In the genomic region with DNA sequence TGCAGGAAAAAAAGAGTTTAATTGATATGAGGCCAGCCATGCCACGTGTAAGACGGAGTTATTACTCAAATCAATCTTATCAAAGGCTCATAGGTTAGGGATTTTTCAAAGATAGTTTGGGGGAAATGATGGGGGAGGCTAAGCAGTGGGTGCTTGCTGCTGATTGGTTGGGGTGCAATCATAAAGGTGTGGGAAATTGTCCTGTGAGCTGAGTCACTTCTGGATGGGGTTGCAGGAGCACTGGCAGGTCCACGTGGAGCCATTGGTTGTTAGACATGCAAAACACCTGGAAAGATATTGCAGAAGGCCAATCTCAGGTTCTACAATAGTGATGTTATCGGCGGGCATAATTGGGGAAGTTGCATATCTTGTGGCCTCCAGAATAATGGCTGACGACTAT, we compare ENCODE assay signal across 29 cellular contexts.
"Had no signal": no experiment of that assay in that cellular context is flagged by ENCODE, and none has a peak within 500 bp of the region (broad histone marks: within the 10 kb centered on the region; RNA-seq: fewer than 3 reads in every experiment).

No MANE protein-coding gene starts in this region.

- H3K4me1 ChIP-seq: left lung, lower lobe of right lung, parathyroid adenoma, right atrium auricular region, right lobe of liver, stomach, testis, upper lobe of left lung had no signal

- H3K27ac ChIP-seq: left lung, lower lobe of right lung, neural progenitor cell, neutrophil, parathyroid adenoma, right atrium auricular region, right lobe of liver, stomach, testis, thyroid gland, transverse colon, upper lobe of left lung had no signal

- DNase-seq: hypothalamus; immature natural killer cell; kidney; left colon; left lung; lower lobe of right lung; mammary epithelial cell; mesenchymal stem cell; naive B cell; natural killer cell; nephron progenitor cell; occipital lobe; right lobe of liver; stimulated activated CD4-positive, alpha-beta T cell treated with anti-CD3 and anti-CD28 coated beads, Interleukin-12 subunit alpha, Interleukin-12 subunit beta, amount 100 ng/mL, for 4 hours; stimulated activated CD4-positive, alpha-beta T cell treated with anti-CD3 and anti-CD28 coated beads, Interleukin-15, amount 100 ng/mL, for 24 hours; stimulated activated CD4-positive, alpha-beta T cell treated with anti-CD3 and anti-CD28 coated beads, Interleukin-2, amount 100 ng/mL, for 24 hours; stimulated activated CD4-positive, alpha-beta T cell treated with anti-CD3 and anti-CD28 coated beads, Interleukin-4, amount 100 ng/mL, for 1 hour; stimulated activated naive B cell treated with anti-CD40 and anti-IgM and Interleukin-4, amounts not matched to agents 10 μg/mL and 1 μg/mL and 100 μg/mL, for 72 hours; stimulated activated naive CD8-positive, alpha-beta T cell treated with anti-CD3 and anti-CD28 coated beads, Interleukin-15, Interleukin-2, amounts not matched to agents 100 U/mL and 50 U/mL, for 24 hours; stomach; testis; thyroid gland; transverse colon; upper lobe of left lung had no signal

- H3K27me3 ChIP-seq: left lung, neural progenitor cell, neutrophil, right atrium auricular region, right lobe of liver, stomach, testis, thyroid gland, transverse colon, upper lobe of left lung had no signal

- H3K9me3 ChIP-seq: lower lobe of right lung, neutrophil, right atrium auricular region, right lobe of liver, stomach, testis, thyroid gland, transverse colon, upper lobe of left lung had no signal

- H3K36me3 ChIP-seq: left lung, lower lobe of right lung, neural progenitor cell, neutrophil, right atrium auricular region, right lobe of liver, stomach, thyroid gland, transverse colon, upper lobe of left lung had no signal

- H3K4me3 ChIP-seq: left lung, lower lobe of right lung, neural progenitor cell, right atrium auricular region, right lobe of liver, stomach, testis, thyroid gland, transverse colon, upper lobe of left lung had no signal

- ATAC-seq: left lung; lower lobe of right lung; natural killer cell; right lobe of liver; stimulated activated naive B cell treated with anti-CD40 and anti-IgM and Interleukin-4, amounts not matched to agents 10 μg/mL and 1 μg/mL and 100 μg/mL, for 72 hours; stimulated activated naive CD8-positive, alpha-beta T cell treated with anti-CD3 and anti-CD28 coated beads, Interleukin-15, Interleukin-2, amounts not matched to agents 100 U/mL and 50 U/mL, for 24 hours had no signal

- FAIRE-seq: islet of Langerhans, kidney had no signal
